Comparison of ENCODE assay signal across 1 cellular context in genomic region chr15:51865291-51865690, GRCh38.
TF ChIP-seq lines count a peak whose summit lies in the region.

No MANE protein-coding gene starts in this region.

TF ChIP-seq in H1, 55 proteins besides CTCF, POLR2A, EP300 and RAD21:
- TF ChIP-seq HDAC2 (IDR thresholded peaks at IDR 0.05; ENCODE audit: borderline replicate concordance in 1 of 2, low read depth in 2 of 2, low read length in 2 of 2), result no peak
- TF ChIP-seq, protein P1, sequence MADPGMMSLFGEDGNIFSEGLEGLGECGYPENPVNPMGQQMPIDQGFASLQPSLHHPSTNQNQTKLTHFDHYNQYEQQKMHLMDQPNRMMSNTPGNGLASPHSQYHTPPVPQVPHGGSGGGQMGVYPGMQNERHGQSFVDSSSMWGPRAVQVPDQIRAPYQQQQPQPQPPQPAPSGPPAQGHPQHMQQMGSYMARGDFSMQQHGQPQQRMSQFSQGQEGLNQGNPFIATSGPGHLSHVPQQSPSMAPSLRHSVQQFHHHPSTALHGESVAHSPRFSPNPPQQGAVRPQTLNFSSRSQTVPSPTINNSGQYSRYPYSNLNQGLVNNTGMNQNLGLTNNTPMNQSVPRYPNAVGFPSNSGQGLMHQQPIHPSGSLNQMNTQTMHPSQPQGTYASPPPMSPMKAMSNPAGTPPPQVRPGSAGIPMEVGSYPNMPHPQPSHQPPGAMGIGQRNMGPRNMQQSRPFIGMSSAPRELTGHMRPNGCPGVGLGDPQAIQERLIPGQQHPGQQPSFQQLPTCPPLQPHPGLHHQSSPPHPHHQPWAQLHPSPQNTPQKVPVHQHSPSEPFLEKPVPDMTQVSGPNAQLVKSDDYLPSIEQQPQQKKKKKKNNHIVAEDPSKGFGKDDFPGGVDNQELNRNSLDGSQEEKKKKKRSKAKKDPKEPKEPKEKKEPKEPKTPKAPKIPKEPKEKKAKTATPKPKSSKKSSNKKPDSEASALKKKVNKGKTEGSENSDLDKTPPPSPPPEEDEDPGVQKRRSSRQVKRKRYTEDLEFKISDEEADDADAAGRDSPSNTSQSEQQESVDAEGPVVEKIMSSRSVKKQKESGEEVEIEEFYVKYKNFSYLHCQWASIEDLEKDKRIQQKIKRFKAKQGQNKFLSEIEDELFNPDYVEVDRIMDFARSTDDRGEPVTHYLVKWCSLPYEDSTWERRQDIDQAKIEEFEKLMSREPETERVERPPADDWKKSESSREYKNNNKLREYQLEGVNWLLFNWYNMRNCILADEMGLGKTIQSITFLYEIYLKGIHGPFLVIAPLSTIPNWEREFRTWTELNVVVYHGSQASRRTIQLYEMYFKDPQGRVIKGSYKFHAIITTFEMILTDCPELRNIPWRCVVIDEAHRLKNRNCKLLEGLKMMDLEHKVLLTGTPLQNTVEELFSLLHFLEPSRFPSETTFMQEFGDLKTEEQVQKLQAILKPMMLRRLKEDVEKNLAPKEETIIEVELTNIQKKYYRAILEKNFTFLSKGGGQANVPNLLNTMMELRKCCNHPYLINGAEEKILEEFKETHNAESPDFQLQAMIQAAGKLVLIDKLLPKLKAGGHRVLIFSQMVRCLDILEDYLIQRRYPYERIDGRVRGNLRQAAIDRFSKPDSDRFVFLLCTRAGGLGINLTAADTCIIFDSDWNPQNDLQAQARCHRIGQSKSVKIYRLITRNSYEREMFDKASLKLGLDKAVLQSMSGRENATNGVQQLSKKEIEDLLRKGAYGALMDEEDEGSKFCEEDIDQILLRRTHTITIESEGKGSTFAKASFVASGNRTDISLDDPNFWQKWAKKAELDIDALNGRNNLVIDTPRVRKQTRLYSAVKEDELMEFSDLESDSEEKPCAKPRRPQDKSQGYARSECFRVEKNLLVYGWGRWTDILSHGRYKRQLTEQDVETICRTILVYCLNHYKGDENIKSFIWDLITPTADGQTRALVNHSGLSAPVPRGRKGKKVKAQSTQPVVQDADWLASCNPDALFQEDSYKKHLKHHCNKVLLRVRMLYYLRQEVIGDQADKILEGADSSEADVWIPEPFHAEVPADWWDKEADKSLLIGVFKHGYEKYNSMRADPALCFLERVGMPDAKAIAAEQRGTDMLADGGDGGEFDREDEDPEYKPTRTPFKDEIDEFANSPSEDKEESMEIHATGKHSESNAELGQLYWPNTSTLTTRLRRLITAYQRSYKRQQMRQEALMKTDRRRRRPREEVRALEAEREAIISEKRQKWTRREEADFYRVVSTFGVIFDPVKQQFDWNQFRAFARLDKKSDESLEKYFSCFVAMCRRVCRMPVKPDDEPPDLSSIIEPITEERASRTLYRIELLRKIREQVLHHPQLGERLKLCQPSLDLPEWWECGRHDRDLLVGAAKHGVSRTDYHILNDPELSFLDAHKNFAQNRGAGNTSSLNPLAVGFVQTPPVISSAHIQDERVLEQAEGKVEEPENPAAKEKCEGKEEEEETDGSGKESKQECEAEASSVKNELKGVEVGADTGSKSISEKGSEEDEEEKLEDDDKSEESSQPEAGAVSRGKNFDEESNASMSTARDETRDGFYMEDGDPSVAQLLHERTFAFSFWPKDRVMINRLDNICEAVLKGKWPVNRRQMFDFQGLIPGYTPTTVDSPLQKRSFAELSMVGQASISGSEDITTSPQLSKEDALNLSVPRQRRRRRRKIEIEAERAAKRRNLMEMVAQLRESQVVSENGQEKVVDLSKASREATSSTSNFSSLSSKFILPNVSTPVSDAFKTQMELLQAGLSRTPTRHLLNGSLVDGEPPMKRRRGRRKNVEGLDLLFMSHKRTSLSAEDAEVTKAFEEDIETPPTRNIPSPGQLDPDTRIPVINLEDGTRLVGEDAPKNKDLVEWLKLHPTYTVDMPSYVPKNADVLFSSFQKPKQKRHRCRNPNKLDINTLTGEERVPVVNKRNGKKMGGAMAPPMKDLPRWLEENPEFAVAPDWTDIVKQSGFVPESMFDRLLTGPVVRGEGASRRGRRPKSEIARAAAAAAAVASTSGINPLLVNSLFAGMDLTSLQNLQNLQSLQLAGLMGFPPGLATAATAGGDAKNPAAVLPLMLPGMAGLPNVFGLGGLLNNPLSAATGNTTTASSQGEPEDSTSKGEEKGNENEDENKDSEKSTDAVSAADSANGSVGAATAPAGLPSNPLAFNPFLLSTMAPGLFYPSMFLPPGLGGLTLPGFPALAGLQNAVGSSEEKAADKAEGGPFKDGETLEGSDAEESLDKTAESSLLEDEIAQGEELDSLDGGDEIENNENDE (IDR thresholded peaks at IDR 0.05; ENCODE audit: insufficient replicate concordance, low read length), result no peak
- TF ChIP-seq BACH1 (IDR thresholded peaks at IDR 0.05; ENCODE audit: low read length), result no peak
- no peak for TF ChIP-seq GTF2F1 (IDR thresholded peaks at IDR 0.05; ENCODE audit: borderline replicate concordance, low read depth, low read length)
- TF ChIP-seq, protein P2, sequence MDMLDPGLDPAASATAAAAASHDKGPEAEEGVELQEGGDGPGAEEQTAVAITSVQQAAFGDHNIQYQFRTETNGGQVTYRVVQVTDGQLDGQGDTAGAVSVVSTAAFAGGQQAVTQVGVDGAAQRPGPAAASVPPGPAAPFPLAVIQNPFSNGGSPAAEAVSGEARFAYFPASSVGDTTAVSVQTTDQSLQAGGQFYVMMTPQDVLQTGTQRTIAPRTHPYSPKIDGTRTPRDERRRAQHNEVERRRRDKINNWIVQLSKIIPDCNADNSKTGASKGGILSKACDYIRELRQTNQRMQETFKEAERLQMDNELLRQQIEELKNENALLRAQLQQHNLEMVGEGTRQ (IDR thresholded peaks at IDR 0.05; ENCODE audit: low read length), result no peak
- no peak for TF ChIP-seq TAF7 (optimal IDR thresholded peaks at IDR 0.05; ENCODE audit: borderline replicate concordance, low read depth, low read length)
- TF ChIP-seq, protein P3, sequence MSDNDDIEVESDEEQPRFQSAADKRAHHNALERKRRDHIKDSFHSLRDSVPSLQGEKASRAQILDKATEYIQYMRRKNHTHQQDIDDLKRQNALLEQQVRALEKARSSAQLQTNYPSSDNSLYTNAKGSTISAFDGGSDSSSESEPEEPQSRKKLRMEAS (IDR thresholded peaks at IDR 0.05), result no peak
- no peak for TF ChIP-seq CBX5 (IDR thresholded peaks at IDR 0.05; ENCODE audit: low read depth, low read length)
- TF ChIP-seq RXRA (IDR thresholded peaks at IDR 0.05; ENCODE audit: insufficient read depth, low read depth, low read length), result no peak
- no peak for TF ChIP-seq TBP (IDR thresholded peaks at IDR 0.05; ENCODE audit: low read depth, low read length)
- TF ChIP-seq BCL11A (IDR thresholded peaks at IDR 0.05; ENCODE audit: low read depth in 2 of 2, low read length in 2 of 2), result no peak
- TF ChIP-seq SIX5 (IDR thresholded peaks at IDR 0.05; ENCODE audit: low read depth, low read length), result no peak
- TF ChIP-seq EGR1 (IDR thresholded peaks at IDR 0.05; ENCODE audit: borderline replicate concordance, low read depth, low read length), result no peak
- TF ChIP-seq RBBP5 (IDR thresholded peaks at IDR 0.05; ENCODE audit: borderline replicate concordance, low read depth, low read length), result no peak
- TF ChIP-seq MAFK (IDR thresholded peaks at IDR 0.05; ENCODE audit: low read depth, low read length), result no peak
TF ChIP-seq in H1: peak in this region for 0.
